ENCODE assay signal across 8 cellular contexts in genomic region chr20:51372176-51372803, GRCh38.
DNase-seq lines count a peak whose midpoint lies in the region; ATAC-seq, FAIRE-seq and TF ChIP-seq lines count a peak whose summit lies in the region.

No MANE protein-coding gene starts in this region.

- peak; percentile 87 for DNase-seq in ELF-1 (ENCODE audit: low read depth, low spot score)
- peak; percentile 98 for DNase-seq in HTR-8/SVneo (ENCODE audit: insufficient read length, low spot score)
- no peak for DNase-seq in RWPE2 (ENCODE audit: low spot score)
- DNase-seq in activated naive CD4-positive, alpha-beta T cell treated with Interleukin-2 at 50 U/mL for 16 hours: peak; percentile 61
- DNase-seq in globus pallidus (ENCODE audit: low spot score): peak; percentile 31
- DNase-seq in posterior cingulate gyrus: peak; percentile 36 to 92 (median 60)
- DNase-seq in upper lobe of right lung: peak; percentile 71
- no peak for DNase-seq in NCI-H1048 (lab: John Stamatoyannopoulos, UW)

- H3K27ac ChIP-seq in RWPE2 (ENCODE audit: poor library complexity, severe bottlenecking): no peak overlapping the region
- H3K27ac ChIP-seq in upper lobe of right lung: no peak overlapping the region

- H3K36me3 ChIP-seq in RWPE2 (ENCODE audit: low read depth) (no peaks in the 10 kb centered on the region), upper lobe of right lung (no peaks in the 10 kb centered on the region)

- FAIRE-seq in HTR-8/SVneo (lab: Jason Lieb, UNC): peak; percentile 85

- H3K9me3 ChIP-seq in RWPE2 (ENCODE audit: severe bottlenecking) (no peaks in the 10 kb centered on the region), upper lobe of right lung (no peaks in the 10 kb centered on the region)

- ATAC-seq in RWPE2 (ENCODE audit: low read depth): peak; percentile 98
- ATAC-seq in upper lobe of right lung: peak; percentile 88

- intact Hi-C loops in posterior cingulate gyrus (cut with DNase I): loop anchor here (1.0 kb wide), 2 partner anchors 223 to 252 kb away; no protein-coding TSS in a partner anchor
- intact Hi-C loops in upper lobe of right lung (cut with DNase I): loop anchor here (10.0 kb wide), 1 partner anchor 223 kb away; no protein-coding TSS in a partner anchor

- H3K4me1 ChIP-seq in RWPE2 (ENCODE audit: insufficient read depth, poor library complexity, severe bottlenecking) (no peaks in the 10 kb centered on the region), upper lobe of right lung (peaks cover 7% of the 10 kb centered on the region)

- H3K4me3 ChIP-seq in RWPE2 (ENCODE audit: severe bottlenecking) (no peak overlapping the region), upper lobe of right lung (no peak overlapping the region)

- TF ChIP-seq CTCF in RWPE2 (IDR thresholded peaks at IDR 0.05; ENCODE audit: poor library complexity, severe bottlenecking): peak; percentile 100
- peak; percentile 77 for TF ChIP-seq CTCF in upper lobe of right lung (IDR thresholded peaks at IDR 0.05)

- H3K27me3 ChIP-seq in RWPE2 (ENCODE audit: insufficient read depth, poor library complexity, severe bottlenecking) (no peaks in the 10 kb centered on the region), upper lobe of right lung (no peaks in the 10 kb centered on the region)

Comparison
In these comparisons a context has a peak if more than half of its experiments do, and no peak if none do; other contexts are left out.
1. DNase-seq: peak in ELF-1 (single experiment), HTR-8/SVneo (single experiment), activated naive CD4-positive, alpha-beta T cell treated with Interleukin-2 at 50 U/mL for 16 hours (single experiment), globus pallidus (single experiment), posterior cingulate gyrus (10 of 10) and upper lobe of right lung (single experiment); none in RWPE2 (single experiment) and NCI-H1048 (single experiment).